ENCODE assay signal across 1 cellular context in the genomic region with DNA sequence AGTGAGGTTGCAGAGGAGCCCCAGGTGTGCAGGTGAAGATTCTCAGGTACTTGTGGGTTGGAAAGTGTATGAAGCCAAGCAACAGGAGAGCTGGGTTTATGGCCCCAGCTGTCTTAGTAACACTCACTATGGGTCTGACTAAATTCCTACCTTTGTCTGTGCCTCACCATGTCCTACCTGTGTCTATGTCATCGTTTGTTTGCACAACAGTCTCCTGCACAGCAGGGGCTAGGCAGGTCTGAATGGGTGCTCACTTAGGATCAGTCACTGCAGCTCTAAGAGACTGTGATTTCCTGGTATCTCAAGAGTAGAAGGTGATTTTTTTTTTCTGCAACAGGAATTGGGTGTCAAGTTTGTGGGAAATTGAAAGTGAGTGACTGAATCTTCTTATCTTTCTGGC.
TF ChIP-seq lines count a peak whose summit lies in the region.

No MANE protein-coding gene starts in this region.

TF ChIP-seq in WTC11, 78 proteins besides CTCF, POLR2A, EP300 and RAD21:
- peak; percentile 98 for TF ChIP-seq ZNF423 (CRISPR knock-in tag; IDR thresholded peaks at IDR 0.05)
- TF ChIP-seq, protein P1, sequence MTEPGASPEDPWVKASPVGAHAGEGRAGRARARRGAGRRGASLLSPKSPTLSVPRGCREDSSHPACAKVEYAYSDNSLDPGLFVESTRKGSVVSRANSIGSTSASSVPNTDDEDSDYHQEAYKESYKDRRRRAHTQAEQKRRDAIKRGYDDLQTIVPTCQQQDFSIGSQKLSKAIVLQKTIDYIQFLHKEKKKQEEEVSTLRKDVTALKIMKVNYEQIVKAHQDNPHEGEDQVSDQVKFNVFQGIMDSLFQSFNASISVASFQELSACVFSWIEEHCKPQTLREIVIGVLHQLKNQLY (CRISPR knock-in tag; IDR thresholded peaks at IDR 0.05): no peak
- no peak for TF ChIP-seq JUN (CRISPR knock-in tag; IDR thresholded peaks at IDR 0.05)
- TF ChIP-seq ZNF671 (CRISPR knock-in tag; IDR thresholded peaks at IDR 0.05): no peak
- TF ChIP-seq ELF4 (CRISPR knock-in tag; IDR thresholded peaks at IDR 0.05; ENCODE audit: low read depth): no peak
- TF ChIP-seq, protein P2, sequence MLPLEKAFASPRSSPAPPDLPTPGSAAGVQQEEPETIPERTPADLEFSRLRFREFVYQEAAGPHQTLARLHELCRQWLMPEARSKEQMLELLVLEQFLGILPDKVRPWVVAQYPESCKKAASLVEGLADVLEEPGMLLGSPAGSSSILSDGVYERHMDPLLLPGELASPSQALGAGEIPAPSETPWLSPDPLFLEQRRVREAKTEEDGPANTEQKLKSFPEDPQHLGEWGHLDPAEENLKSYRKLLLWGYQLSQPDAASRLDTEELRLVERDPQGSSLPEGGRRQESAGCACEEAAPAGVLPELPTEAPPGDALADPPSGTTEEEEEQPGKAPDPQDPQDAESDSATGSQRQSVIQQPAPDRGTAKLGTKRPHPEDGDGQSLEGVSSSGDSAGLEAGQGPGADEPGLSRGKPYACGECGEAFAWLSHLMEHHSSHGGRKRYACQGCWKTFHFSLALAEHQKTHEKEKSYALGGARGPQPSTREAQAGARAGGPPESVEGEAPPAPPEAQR (CRISPR knock-in tag; IDR thresholded peaks at IDR 0.05): no peak
